ENCODE assay signal across 23 cellular contexts in the genomic region with DNA sequence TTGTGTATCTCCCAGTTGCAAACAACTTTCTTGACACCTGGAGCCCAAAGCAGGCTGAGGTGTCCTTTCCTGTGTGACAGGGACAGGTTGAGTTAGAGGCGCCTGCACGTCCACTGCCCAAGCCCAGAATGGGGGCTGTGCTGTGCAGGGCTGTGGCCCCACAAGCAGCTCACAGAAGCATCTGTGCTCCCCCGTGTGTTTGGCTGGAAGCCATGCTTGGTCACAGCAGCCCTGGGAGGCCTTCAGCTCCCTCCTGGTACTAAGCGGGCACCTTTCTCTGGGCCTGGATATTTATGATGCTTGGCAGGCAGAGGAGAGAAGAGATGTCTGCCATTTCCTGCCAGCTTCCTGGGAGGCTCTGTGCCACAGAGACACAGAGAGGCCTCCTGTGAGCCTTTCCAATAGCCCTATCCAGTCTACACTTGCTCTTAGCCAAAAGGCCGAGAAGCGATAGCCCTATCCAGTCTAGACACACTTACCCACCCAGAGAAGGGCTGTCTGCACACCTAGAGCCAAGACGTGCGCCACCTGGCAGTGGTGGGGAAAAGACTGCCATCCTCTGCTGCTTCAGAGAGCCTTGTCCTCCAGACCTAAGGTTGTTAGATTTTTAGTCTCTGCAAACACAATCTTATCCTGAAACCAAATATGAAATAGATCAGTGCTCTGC.
DNase-seq lines count a peak whose midpoint lies in the region; ATAC-seq, FAIRE-seq and TF ChIP-seq lines count a peak whose summit lies in the region.
"Had no signal": no experiment of that assay in that cellular context is flagged by ENCODE, and none has a peak within 500 bp of the region (broad histone marks: within the 10 kb centered on the region; RNA-seq: fewer than 3 reads in every experiment).

No MANE protein-coding gene starts in this region.

- H3K27me3 ChIP-seq in HepG2 (ENCODE audit: control insufficient read depth in 1 of 2, insufficient read depth in 2 of 2, low read length in 2 of 2) = no peaks in the 10 kb centered on the region
- H3K27me3 ChIP-seq in aorta (ENCODE audit: control insufficient read depth in 1 of 2, insufficient read depth in 2 of 2, low read length in 1 of 2) = no peaks in the 10 kb centered on the region
- H3K27me3 ChIP-seq in body of pancreas = no peaks in the 10 kb centered on the region
- H3K27me3 ChIP-seq: brain microvascular endothelial cell, Peyer's patch had no signal

- H3K4me2 ChIP-seq in HepG2 (ENCODE audit: low read depth, low read length) = no peak overlapping the region

- TF ChIP-seq CTCF in HepG2 (CRISPR knock-in tag; IDR thresholded peaks at IDR 0.05) = no peak
- no peak for TF ChIP-seq CTCF in body of pancreas (IDR thresholded peaks at IDR 0.05)

- no TSS peak for BruUV-seq in HepG2 (replicated peaks; lab: Mats Ljungman, UMichigan)

- no peaks in the 10 kb centered on the region for H3K9me3 Mint-ChIP-seq in T-helper 2 cell treated with Interferon-gamma antibody and Interleukin-4, amounts not matched to agents 5 μg/mL and 100 μg/mL, for 36 hours
- H3K9me3 Mint-ChIP-seq: activated naive CD8-positive, alpha-beta T cell treated with anti-CD3 and anti-CD28 coated beads for 36 hours; activated T-helper 17 cell treated with anti-CD3 and anti-CD28 coated beads, Interleukin-2, amount 50 U/mL, for 72 hours; immature natural killer cell had no signal

- no CpG with 5 or more reads among the region's 8 CpGs for WGBS in HepG2 (ENCODE audit: low lambda C conversion rate)
- 38 to 43% methylated on average over 8 of the region's 8 CpGs for WGBS in aorta, 2 donors
- 78 to 82% methylated on average over 3 to 8 of the region's 8 CpGs for WGBS in body of pancreas, 2 donors

- H3K4me3 ChIP-seq in HepG2 (replicated peaks in 1 of 3; ENCODE audit: insufficient read depth in 1 of 3, low read depth in 2 of 3, low read length in 3 of 3) (no peak overlapping the region), aorta (ENCODE audit: low read length in 2 of 2) (no peak overlapping the region), body of pancreas (no peak overlapping the region)
- H3K4me3 ChIP-seq: lung, Peyer's patch had no signal

- H3K36me3 ChIP-seq in HepG2 (replicated peaks in 1 of 2; ENCODE audit: control insufficient read depth in 1 of 2, insufficient read depth in 2 of 2, low read length in 2 of 2) = peaks cover 58 to 97% of the 10 kb centered on the region in 2 experiments
- peaks cover 6 to 12% of the 10 kb centered on the region in 2 donors for H3K36me3 ChIP-seq in aorta (ENCODE audit: control insufficient read depth in 1 of 2, insufficient read depth in 2 of 2, low read length in 1 of 2)
- H3K36me3 ChIP-seq in body of pancreas (replicated peaks in 1 of 2; ENCODE audit: insufficient read depth in 1 of 2, low read depth in 2 of 2) = no peaks in the 10 kb centered on the region
- H3K36me3 ChIP-seq: neutrophil had no signal

- CTCF ChIA-PET in HepG2 (lab: Yijun Ruan, JAX; ENCODE audit: low intra/inter-chr PET ratio, low total read pairs) = no interaction called here

- no peak overlapping the region for H3K4me3 Mint-ChIP-seq in T-helper 2 cell treated with Interferon-gamma antibody and Interleukin-4, amounts not matched to agents 5 μg/mL and 100 μg/mL, for 36 hours
- H3K4me3 Mint-ChIP-seq: activated CD8-positive, alpha-beta memory T cell treated with anti-CD3 and anti-CD28 coated beads, Interleukin-2, amount 10 ng/mL, durations not matched to agents 7 days and 5 days; activated naive CD8-positive, alpha-beta T cell treated with anti-CD3 and anti-CD28 coated beads for 36 hours; activated T-helper 17 cell treated with anti-CD3 and anti-CD28 coated beads, Interleukin-2, amount 50 U/mL, for 72 hours; immature natural killer cell had no signal

- no peak for TF ChIP-seq POLR2A in HepG2 (IDR thresholded peaks at IDR 0.05; ENCODE audit: insufficient read depth in 1 of 2, low read depth in 2 of 2, low read length in 2 of 2)
- no peak for TF ChIP-seq POLR2A in erythroblast (IDR thresholded peaks at IDR 0.05; ENCODE audit: low read length)
- TF ChIP-seq POLR2A in body of pancreas (IDR thresholded peaks at IDR 0.05) = no peak

- H3K27ac ChIP-seq in HepG2 (ENCODE audit: extremely low read length, insufficient read depth, low read length) = no peak overlapping the region
- peak overlapping the region; percentile 18 to 43 for H3K27ac ChIP-seq in aorta (ENCODE audit: low read depth in 1 of 2, low read length in 2 of 2)
- no peak overlapping the region for H3K27ac ChIP-seq in body of pancreas
- H3K27ac ChIP-seq: brain microvascular endothelial cell, neutrophil, Peyer's patch had no signal

- H4K20me1 ChIP-seq in HepG2 (ENCODE audit: insufficient read depth, low read length) = no peaks in the 10 kb centered on the region

- no peak overlapping the region for H2AFZ ChIP-seq in HepG2 (ENCODE audit: low read length)

- no peaks in the 10 kb centered on the region for H3K79me2 ChIP-seq in HepG2 (ENCODE audit: insufficient read depth, low read length)

- POLR2A ChIA-PET in HepG2 (lab: Yijun Ruan, JAX) = no interaction called here

- in situ Hi-C loops in HepG2 (cut with HindIII; ENCODE audit: extremely low pct_ligation_motif_present, low pct_unique_long_range_greater_than_20kb) = no loop called here

- peaks cover 9% of the 10 kb centered on the region for H3K4me1 Mint-ChIP-seq in T-helper 2 cell treated with Interferon-gamma antibody and Interleukin-4, amounts not matched to agents 5 μg/mL and 100 μg/mL, for 36 hours (ENCODE audit: low read depth)
- H3K4me1 Mint-ChIP-seq: activated T-helper 17 cell treated with anti-CD3 and anti-CD28 coated beads, Interleukin-2, amount 50 U/mL, for 72 hours; immature natural killer cell had no signal

- no peak for DNase-seq in T-helper 2 cell treated with Interferon-gamma antibody and Interleukin-4, amounts not matched to agents 5 μg/mL and 100 μg/mL, for 36 hours (ENCODE audit: low spot score)
- DNase-seq in T-helper 2 cell = no peak
- peak; percentile 48 for DNase-seq in cerebellum (ENCODE audit: low spot score)
- DNase-seq in HepG2 (ENCODE audit: low spot score) = no peak
- DNase-seq in aorta = no peak
- no peak for DNase-seq in erythroblast (lab: John Stamatoyannopoulos, UW)
- no peak for DNase-seq in body of pancreas
- DNase-seq in stimulated activated CD4-positive, alpha-beta T cell treated with anti-CD3 and anti-CD28 coated beads, Interleukin-2, amount 100 ng/mL, for 24 hours = no peak
- DNase-seq: activated CD4-positive, CD25-positive, alpha-beta regulatory T cell; activated CD8-positive, alpha-beta memory T cell treated with anti-CD3 and anti-CD28 coated beads, Interleukin-2, amount 10 ng/mL, durations not matched to agents 7 days and 5 days; activated naive CD8-positive, alpha-beta T cell treated with anti-CD3 and anti-CD28 coated beads for 36 hours; brain microvascular endothelial cell; COR-L47; immature natural killer cell; NCI-H1436; NCI-H2227 treated with DMSO at 0.1 percent for 48 hours; NCI-H82; Peyer's patch; T-helper 9 cell had no signal

- peak overlapping the region; percentile 12 for H3K27ac Mint-ChIP-seq in T-helper 2 cell treated with Interferon-gamma antibody and Interleukin-4, amounts not matched to agents 5 μg/mL and 100 μg/mL, for 36 hours
- H3K27ac Mint-ChIP-seq: activated CD8-positive, alpha-beta memory T cell treated with anti-CD3 and anti-CD28 coated beads, Interleukin-2, amount 10 ng/mL, durations not matched to agents 7 days and 5 days; activated naive CD8-positive, alpha-beta T cell treated with anti-CD3 and anti-CD28 coated beads for 36 hours; activated T-helper 17 cell treated with anti-CD3 and anti-CD28 coated beads, Interleukin-2, amount 50 U/mL, for 72 hours; immature natural killer cell had no signal

- no peaks in the 10 kb centered on the region for H3K9me3 ChIP-seq in HepG2 (ENCODE audit: low read length)
- H3K9me3 ChIP-seq in aorta (ENCODE audit: control insufficient read depth, low read length) = no peaks in the 10 kb centered on the region
- no peaks in the 10 kb centered on the region for H3K9me3 ChIP-seq in body of pancreas
- H3K9me3 ChIP-seq: neutrophil, Peyer's patch had no signal

- ATAC-seq in HepG2 (no peak), aorta (ENCODE audit: low FRiP score) (peak; percentile 20), body of pancreas (no peak)
- ATAC-seq: activated CD8-positive, alpha-beta memory T cell treated with anti-CD3 and anti-CD28 coated beads, Interleukin-2, amount 10 ng/mL, durations not matched to agents 7 days and 5 days; activated T-helper 17 cell treated with anti-CD3 and anti-CD28 coated beads, Interleukin-2, amount 50 U/mL, for 72 hours; HCT116 had no signal

- no peak for TF ChIP-seq RAD21 in HepG2 (CRISPR knock-in tag; IDR thresholded peaks at IDR 0.05)

- intact Hi-C loops in HepG2 (cut with micrococcal nuclease; ENCODE audit: unreplicated experiment) (no loop called here), aorta (cut with DNase I) (no loop called here), body of pancreas (cut with DNase I) (no loop called here)

- H3K4me1 ChIP-seq in HepG2 (ENCODE audit: insufficient read depth, low read length) = peaks cover 9% of the 10 kb centered on the region; the same call in 1 of the 2 replicates
- H3K4me1 ChIP-seq in aorta (ENCODE audit: control insufficient read depth in 1 of 2, insufficient read depth in 2 of 2, low read length in 2 of 2) = peaks cover 0 to 3% of the 10 kb centered on the region in 2 donors
- no peaks in the 10 kb centered on the region for H3K4me1 ChIP-seq in body of pancreas

- H3K27me3 Mint-ChIP-seq in T-helper 2 cell treated with Interferon-gamma antibody and Interleukin-4, amounts not matched to agents 5 μg/mL and 100 μg/mL, for 36 hours (ENCODE audit: low read depth) = peaks cover 25% of the 10 kb centered on the region

- TF ChIP-seq EP300 in HepG2 (IDR thresholded peaks at IDR 0.05; ENCODE audit: low read depth in 2 of 2, low read length in 2 of 2) = no peak
- TF ChIP-seq EP300 in HepG2 (CRISPR knock-in tag; IDR thresholded peaks at IDR 0.05; ENCODE audit: borderline replicate concordance) = no peak

- no peaks in the 10 kb centered on the region for H3K36me3 Mint-ChIP-seq in T-helper 2 cell treated with Interferon-gamma antibody and Interleukin-4, amounts not matched to agents 5 μg/mL and 100 μg/mL, for 36 hours (ENCODE audit: low read depth)
- H3K36me3 Mint-ChIP-seq: activated CD8-positive, alpha-beta memory T cell treated with anti-CD3 and anti-CD28 coated beads, Interleukin-2, amount 10 ng/mL, durations not matched to agents 7 days and 5 days had no signal

- no peak for FAIRE-seq in HepG2 (lab: Jason Lieb, UNC)

- no peak overlapping the region for H3K9ac ChIP-seq in HepG2 (ENCODE audit: insufficient read depth, low read depth, low read length)

TF ChIP-seq in HepG2, 621 proteins besides CTCF, POLR2A, EP300 and RAD21 (continues in another document):
- TF ChIP-seq FOXA3 (CRISPR knock-in tag; IDR thresholded peaks at IDR 0.05) (no peak), RBM22 (optimal IDR thresholded peaks at IDR 0.05; ENCODE audit: low read length) (peak; percentile 44)

Comparison
In these comparisons a context has a peak if more than half of its experiments do, and no peak if none do; other contexts are left out.
1. H3K27ac ChIP-seq: peak in aorta (2 of 2); none in HepG2 (single experiment) and body of pancreas (0 of 4).